Comparison of ENCODE assay signal across 14 cellular contexts in the genomic region with DNA sequence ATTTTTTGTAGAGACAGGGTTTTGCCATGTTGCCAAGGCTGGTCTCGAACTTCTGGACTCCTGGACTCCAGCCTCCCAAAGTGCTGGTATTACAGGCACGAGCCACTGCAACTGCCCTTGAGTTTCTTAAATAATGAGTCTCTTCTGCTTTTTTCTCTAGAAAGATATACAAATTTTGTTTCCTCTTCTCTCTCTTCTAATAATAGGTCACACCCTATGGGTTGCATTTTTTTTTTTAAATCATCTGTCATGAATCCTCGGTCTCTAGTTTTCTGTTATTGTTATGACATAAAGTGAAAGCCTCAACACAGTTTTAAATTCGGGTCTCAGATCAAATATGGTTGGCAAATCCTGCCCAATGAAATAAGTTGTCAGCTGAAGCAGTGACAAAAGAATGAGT.
DNase-seq lines count a peak whose midpoint lies in the region; ATAC-seq and TF ChIP-seq lines count a peak whose summit lies in the region.
"Had no signal": no experiment of that assay in that cellular context is flagged by ENCODE, and none has a peak within 500 bp of the region (broad histone marks: within the 10 kb centered on the region; RNA-seq: fewer than 3 reads in every experiment).

No MANE protein-coding gene starts in this region.

- H3K27ac ChIP-seq in BLaER1 treated with 17β-estradiol and CSF1 and Interleukin-3, amounts not matched to agents 10 nM and 100 nM = peak overlapping the region in 4 of 11 experiments; percentile 6 to 38 (median 25); a peak in 4 of 22 replicates
- H3K27ac ChIP-seq: gastrocnemius medialis, tibial nerve had no signal

- TF ChIP-seq CTCF in foreskin fibroblast (IDR thresholded peaks at IDR 0.05; ENCODE audit: low read depth, low read length) = no peak

- H4K20me1 ChIP-seq in BLaER1 treated with 17β-estradiol and CSF1 and Interleukin-3, amounts not matched to agents 10 nM and 100 nM = no peaks in the 10 kb centered on the region

- no peaks in the 10 kb centered on the region for H3K9me3 ChIP-seq in BLaER1 treated with 17β-estradiol and CSF1 and Interleukin-3, amounts not matched to agents 10 nM and 100 nM (replicated peaks in 1 of 11)
- H3K9me3 ChIP-seq: gastrocnemius medialis, tibial nerve had no signal

- DNase-seq in NCI-H446 treated with DMSO at 0.1 percent for 48 hours (lab: John Stamatoyannopoulos, UW) = no peak
- DNase-seq in foreskin fibroblast = no peak
- DNase-seq in cerebellar cortex (ENCODE audit: low spot score) = no peak
- DNase-seq: DMS 273 treated with DMSO at 0.1 percent for 48 hours, gastrocnemius medialis, kidney glomerular epithelial cell, NCI-H2171 treated with DMSO at 0.1 percent for 48 hours, RPMI8226 had no signal

- H3K4me3 ChIP-seq in BLaER1 treated with 17β-estradiol and CSF1 and Interleukin-3, amounts not matched to agents 10 nM and 100 nM = no peak overlapping the region
- H3K4me3 ChIP-seq in foreskin fibroblast (ENCODE audit: low read depth in 1 of 2, low read length in 2 of 2) = no peak overlapping the region
- H3K4me3 ChIP-seq: gastrocnemius medialis, tibial nerve had no signal

- ATAC-seq in GM19035 (IDR thresholded peaks at IDR 0.05; ENCODE audit: unreplicated experiment) = peak; percentile 71
- peak; percentile 43 for ATAC-seq in HG02642 (IDR thresholded peaks at IDR 0.05; ENCODE audit: poor library complexity, unreplicated experiment)
- ATAC-seq in HG03469 (IDR thresholded peaks at IDR 0.05; ENCODE audit: unreplicated experiment) = peak; percentile 64
- ATAC-seq in activated CD4-positive, CD25-positive, alpha-beta regulatory T cell treated with anti-CD3 and anti-CD28 coated beads, Interleukin-2, amount 50 U/mL, for 24 hours = no peak
- ATAC-seq: gastrocnemius medialis had no signal

- no peaks in the 10 kb centered on the region for H3K36me3 ChIP-seq in BLaER1 treated with 17β-estradiol and CSF1 and Interleukin-3, amounts not matched to agents 10 nM and 100 nM
- H3K36me3 ChIP-seq: gastrocnemius medialis, tibial nerve had no signal

- H3K27me3 ChIP-seq in BLaER1 treated with 17β-estradiol and CSF1 and Interleukin-3, amounts not matched to agents 10 nM and 100 nM = no peaks in the 10 kb centered on the region
- H3K27me3 ChIP-seq: gastrocnemius medialis, tibial nerve had no signal

- peaks cover 0 to 30% (median 20%) of the 10 kb centered on the region in 10 experiments; a peak in 15 of 20 replicates for H3K4me1 ChIP-seq in BLaER1 treated with 17β-estradiol and CSF1 and Interleukin-3, amounts not matched to agents 10 nM and 100 nM
- H3K4me1 ChIP-seq: gastrocnemius medialis, tibial nerve had no signal

- peak overlapping the region in 7 of 11 experiments; percentile 13 to 80 (median 57); a peak in 12 of 22 replicates for H3K4me2 ChIP-seq in BLaER1 treated with 17β-estradiol and CSF1 and Interleukin-3, amounts not matched to agents 10 nM and 100 nM

- H3K9ac ChIP-seq in BLaER1 treated with 17β-estradiol and CSF1 and Interleukin-3, amounts not matched to agents 10 nM and 100 nM = no peak overlapping the region

Comparison
In these comparisons a context has a peak if more than half of its experiments do, and no peak if none do; other contexts are left out.
1. ATAC-seq: peak in GM19035 (single experiment), HG02642 (single experiment) and HG03469 (single experiment); none in activated CD4-positive, CD25-positive, alpha-beta regulatory T cell treated with anti-CD3 and anti-CD28 coated beads, Interleukin-2, amount 50 U/mL, for 24 hours (0 of 2).